Comparison of ENCODE assay signal across 9 cellular contexts in genomic region chr12:4355843-4356327, GRCh38. TPM values are rescaled to one million over a fixed set of nuclear protein-coding genes. Genes with fewer than 3 reads are reported as not detected.
DNase-seq lines count a peak whose midpoint lies in the region; ATAC-seq and TF ChIP-seq lines count a peak whose summit lies in the region.
"Had no signal": no experiment of that assay in that cellular context is flagged by ENCODE, and none has a peak within 500 bp of the region (broad histone marks: within the 10 kb centered on the region; RNA-seq: fewer than 3 reads in every experiment).

No MANE protein-coding gene starts in this region.

- H2AFZ ChIP-seq in OCI-LY7 (ENCODE audit: low read length), result no peak overlapping the region

- peaks cover 38% of the 10 kb centered on the region for H3K36me3 ChIP-seq in OCI-LY7 (ENCODE audit: insufficient read depth, low read length)
- no peaks in the 10 kb centered on the region for H3K36me3 ChIP-seq in kidney epithelial cell (ENCODE audit: control insufficient read depth, insufficient read depth, low read length)
- peaks cover 27% of the 10 kb centered on the region for H3K36me3 ChIP-seq in upper lobe of right lung

- H3K27ac ChIP-seq in OCI-LY7 (ENCODE audit: low read depth, low read length, poor library complexity, severe bottlenecking) (no peak overlapping the region), upper lobe of right lung (no peak overlapping the region)

- peaks cover 18% of the 10 kb centered on the region for H3K36me3 Mint-ChIP-seq in activated naive CD4-positive, alpha-beta T cell treated with anti-CD3 and anti-CD28 coated beads, Interleukin-2, amount 10 ng/mL, durations not matched to agents 7 days and 5 days

- TF ChIP-seq CTCF in OCI-LY7 (conservative IDR thresholded peaks at IDR 0.05; ENCODE audit: low read length) (peak; percentile 71), kidney epithelial cell (IDR thresholded peaks at IDR 0.05; ENCODE audit: insufficient read depth, low read length, poor library complexity, severe bottlenecking) (peak; percentile 42), upper lobe of right lung (IDR thresholded peaks at IDR 0.05) (peak; percentile 30)

- no peaks in the 10 kb centered on the region for H3K9me3 ChIP-seq in OCI-LY7 (ENCODE audit: low read length)
- no peaks in the 10 kb centered on the region for H3K9me3 ChIP-seq in upper lobe of right lung

- no peaks in the 10 kb centered on the region for H3K79me2 ChIP-seq in OCI-LY7 (ENCODE audit: insufficient read depth, low read depth, low read length)

- no peak overlapping the region for H3K4me2 ChIP-seq in OCI-LY7 (ENCODE audit: low read length)

- H3K4me3 Mint-ChIP-seq in activated naive CD4-positive, alpha-beta T cell treated with anti-CD3 and anti-CD28 coated beads, Interleukin-2, amount 10 ng/mL, durations not matched to agents 7 days and 5 days, result no peak overlapping the region

- peak in 3 of 4 experiments; percentile 4 to 17 (median 5) for DNase-seq in activated CD4-positive, CD25-positive, alpha-beta regulatory T cell (lab: John Stamatoyannopoulos, UW)
- peak; percentile 22 for DNase-seq in OCI-LY7 (ENCODE audit: low spot score)
- DNase-seq in activated naive CD4-positive, alpha-beta T cell treated with anti-CD3 and anti-CD28 coated beads, Interleukin-2, amount 10 ng/mL, durations not matched to agents 7 days and 5 days, result peak; percentile 67
- no peak for DNase-seq in kidney epithelial cell (ENCODE audit: low read depth)
- no peak for DNase-seq in upper lobe of right lung
- DNase-seq in left lobe of liver (ENCODE audit: low spot score), result no peak

- H3K27me3 Mint-ChIP-seq in activated naive CD4-positive, alpha-beta T cell treated with anti-CD3 and anti-CD28 coated beads, Interleukin-2, amount 10 ng/mL, durations not matched to agents 7 days and 5 days, result no peaks in the 10 kb centered on the region

- peaks cover under 1% of the 10 kb centered on the region; the same call in 1 of the 2 replicates for H4K20me1 ChIP-seq in OCI-LY7 (ENCODE audit: insufficient read depth, low read length)

- H3K9me3 Mint-ChIP-seq in activated naive CD4-positive, alpha-beta T cell treated with anti-CD3 and anti-CD28 coated beads, Interleukin-2, amount 10 ng/mL, durations not matched to agents 7 days and 5 days, result no peaks in the 10 kb centered on the region

- no peak overlapping the region for H3K4me3 ChIP-seq in OCI-LY7 (ENCODE audit: low read depth, low read length, poor library complexity, severe bottlenecking)
- no peak overlapping the region for H3K4me3 ChIP-seq in kidney epithelial cell (ENCODE audit: low read depth, low read length)
- H3K4me3 ChIP-seq in upper lobe of right lung, result no peak overlapping the region

- H3K27me3 ChIP-seq in kidney epithelial cell (ENCODE audit: control insufficient read depth, insufficient read depth, low read length), result no peaks in the 10 kb centered on the region
- H3K27me3 ChIP-seq in upper lobe of right lung, result no peaks in the 10 kb centered on the region

- no peaks in the 10 kb centered on the region for H3K9me2 ChIP-seq in OCI-LY7 (ENCODE audit: insufficient read depth, low read length)

- CTCF ChIA-PET in OCI-LY7 (lab: Charles Lee; ENCODE audit: unreplicated experiment), result no interaction called here
- CTCF ChIA-PET in activated naive CD4-positive, alpha-beta T cell treated with anti-CD3 and anti-CD28 coated beads, Interleukin-2, amount 10 ng/mL, durations not matched to agents 7 days and 5 days (lab: Charles Lee), result interaction anchor here (0.8 kb wide), 1 partner anchor 366 kb away, joined by 3 read pairs; no protein-coding TSS in a partner anchor

- peaks cover 8% of the 10 kb centered on the region for H3K4me1 Mint-ChIP-seq in activated naive CD4-positive, alpha-beta T cell treated with anti-CD3 and anti-CD28 coated beads, Interleukin-2, amount 10 ng/mL, durations not matched to agents 7 days and 5 days

- no TSS peak for BruUV-seq in OCI-LY7 (replicated peaks; lab: Mats Ljungman, UMichigan)

- no peak overlapping the region for H3K27ac Mint-ChIP-seq in activated naive CD4-positive, alpha-beta T cell treated with anti-CD3 and anti-CD28 coated beads, Interleukin-2, amount 10 ng/mL, durations not matched to agents 7 days and 5 days

- ATAC-seq in activated CD4-positive, CD25-positive, alpha-beta regulatory T cell treated with anti-CD3 and anti-CD28 coated beads, Interleukin-2, amount 50 U/mL, for 24 hours, result no peak
- peak; percentile 77 for ATAC-seq in upper lobe of right lung
- ATAC-seq in left lobe of liver, result no peak
- ATAC-seq in GM18873 (IDR thresholded peaks at IDR 0.05; ENCODE audit: low FRiP score, unreplicated experiment), result no peak

- POLR2A ChIA-PET in OCI-LY7 (lab: Charles Lee), result no interaction called here

- intact Hi-C loops in OCI-LY7 (cut with micrococcal nuclease; ENCODE audit: unreplicated experiment), result no loop called here
- intact Hi-C loops in upper lobe of right lung (cut with DNase I), result no loop called here

- no peaks in the 10 kb centered on the region for H3K4me1 ChIP-seq in OCI-LY7 (ENCODE audit: insufficient read depth, low read length, poor library complexity, severe bottlenecking)
- no peaks in the 10 kb centered on the region for H3K4me1 ChIP-seq in upper lobe of right lung

RNA-seq across cellular contexts. Expression of gene FGF23, which starts 23.6 kb away (rescaled TPM):
- total RNA-seq in OCI-LY7 (2014; rRNA removed; shearing (Covaris generic)), result 0.16 TPM in 1 of 2 replicates, not detected in the other
- total RNA-seq in OCI-LY7 (2022) (not detected in 2 replicates), kidney epithelial cell (not detected in 2 replicates), upper lobe of right lung (not detected), left lobe of liver (0.25 TPM)
- total RNA-seq: aorta had no signal

RNA-seq across cellular contexts. Expression of gene TIGAR, which starts 34.9 kb away (rescaled TPM):
- 8.0 and 15.4 TPM in 2 replicates for total RNA-seq in OCI-LY7 (2014; rRNA removed; shearing (Covaris generic))
- total RNA-seq in OCI-LY7 (2022), result 18.2 and 24.7 TPM in 2 replicates
- total RNA-seq in kidney epithelial cell, result 17.3 and 18.3 TPM in 2 replicates
- total RNA-seq in upper lobe of right lung, result 20.0 TPM
- total RNA-seq in left lobe of liver, result 3.0 TPM

Comparison
In these comparisons a context has a peak if more than half of its experiments do, and no peak if none do; other contexts are left out.
1. DNase-seq: peak in activated CD4-positive, CD25-positive, alpha-beta regulatory T cell (3 of 4), OCI-LY7 (single experiment) and activated naive CD4-positive, alpha-beta T cell treated with anti-CD3 and anti-CD28 coated beads, Interleukin-2, amount 10 ng/mL, durations not matched to agents 7 days and 5 days (single experiment); none in kidney epithelial cell (single experiment), upper lobe of right lung (single experiment) and left lobe of liver (single experiment).
2. Peak in every context shown above with its lines, with median percentiles within 50 percentile points of each other: CTCF ChIP-seq.